In genomic region chr12:111038075-111038474, GRCh38 we compare ENCODE assay signal across 33 cellular contexts. TPM values are rescaled to one million over a fixed set of nuclear protein-coding genes. Genes with fewer than 3 reads are reported as not detected.
"Had no signal": no experiment of that assay in that cellular context is flagged by ENCODE, and none has a peak within 500 bp of the region (broad histone marks: within the 10 kb centered on the region; RNA-seq: fewer than 3 reads in every experiment).

No MANE protein-coding gene starts in this region.

- H3K4me1 ChIP-seq: adrenal gland, SJCRH30 had no signal

- H3K27ac Mint-ChIP-seq: activated CD4-positive, alpha-beta memory T cell treated with anti-CD3 and anti-CD28 coated beads for 36 hours; activated naive CD4-positive, alpha-beta T cell treated with anti-CD3 and anti-CD28 coated beads for 36 hours; activated naive CD4-positive, alpha-beta T cell treated with anti-CD3 and anti-CD28 coated beads, Interleukin-2, amount 50 U/mL, for 72 hours; activated T-helper 1 cell treated with anti-CD3 and anti-CD28 coated beads, Interleukin-12 subunit alpha, Interleukin-12 subunit beta, Interleukin-2, Interleukin-4 antibody, amounts not matched to agents 30 ng/mL and 10 ng/mL and 1 ng/mL, durations not matched to agents 14 hours and 24 hours and 36 hours; T-helper 1 cell treated with Interleukin-12 subunit alpha and Interleukin-12 subunit beta and Interleukin-4 antibody, amounts not matched to agents 30 μg/mL and 1 μg/mL, for 36 hours; T-helper 2 cell treated with Interferon-gamma antibody and Interleukin-4, amounts not matched to agents 5 μg/mL and 100 μg/mL, for 36 hours; WTC11 had no signal

- ATAC-seq: activated naive CD4-positive, alpha-beta T cell treated with anti-CD3 and anti-CD28 coated beads, Interleukin-2, amount 50 U/mL, for 72 hours; activated T-cell treated with anti-CD3 and anti-CD28 coated beads, Interleukin-2, amount 50 U/mL, for 4 hours; body of pancreas; WTC11 had no signal

- H3K36me3 ChIP-seq: adrenal gland, SJCRH30 had no signal

- DNase-seq: activated CD4-positive, alpha-beta memory T cell treated with anti-CD3 and anti-CD28 coated beads for 36 hours; activated CD4-positive, alpha-beta T cell treated with anti-CD3 and anti-CD28 coated beads for 4 hours; activated CD4-positive, alpha-beta T cell treated with anti-CD3 and anti-CD28 coated beads, Interleukin-2, amount 50 U/mL, for 1 hour; activated CD4-positive, CD25-positive, alpha-beta regulatory T cell treated with anti-CD3 and anti-CD28 coated beads, Interleukin-2, amount 50 U/mL, for 72 hours; activated CD8-positive, alpha-beta memory T cell treated with anti-CD3 and anti-CD28 coated beads, Interleukin-2, amount 50 U/mL, for 4 hours; activated gamma-delta T cell treated with Interleukin-2 at 50 U/mL for 16 hours; activated naive CD4-positive, alpha-beta T cell treated with anti-CD3 and anti-CD28 coated beads for 36 hours; activated T-cell treated with anti-CD3 and anti-CD28 coated beads for 4 hours; activated T-cell treated with anti-CD3 and anti-CD28 coated beads, Interleukin-2, amount 50 U/mL, for 4 hours; adrenal gland; body of pancreas; caudate nucleus; cerebellar nuclear complex; NCI-H1105 treated with DMSO at 0.1 percent for 48 hours; NCI-H1436; NCI-H1694; NCI-H1930; NCI-H2081 treated with DMSO at 0.1 percent for 48 hours; NCI-H226; NCI-H446 treated with DMSO at 0.1 percent for 48 hours; NCI-H524; NCI-H69; NK-92 treated with Interleukin-12 subunit alpha and Interleukin-12 subunit beta, amount 100 ng/mL, for 24 hours; SHP77; SJCRH30 had no signal

- H3K4me2 ChIP-seq: KMS-11 had no signal

- H3K36me3 Mint-ChIP-seq: activated CD4-positive, alpha-beta memory T cell treated with anti-CD3 and anti-CD28 coated beads for 36 hours; activated naive CD4-positive, alpha-beta T cell treated with anti-CD3 and anti-CD28 coated beads, Interleukin-2, amount 50 U/mL, for 72 hours; WTC11 had no signal

- H3K4me3 Mint-ChIP-seq: activated CD4-positive, alpha-beta memory T cell treated with anti-CD3 and anti-CD28 coated beads for 36 hours; activated naive CD4-positive, alpha-beta T cell treated with anti-CD3 and anti-CD28 coated beads for 36 hours; activated T-cell treated with anti-CD3 and anti-CD28 coated beads, Interleukin-2, amount 50 U/mL, for 4 hours; activated T-helper 1 cell treated with anti-CD3 and anti-CD28 coated beads, Interleukin-12 subunit alpha, Interleukin-12 subunit beta, Interleukin-2, Interleukin-4 antibody, amounts not matched to agents 30 ng/mL and 10 ng/mL and 1 ng/mL, durations not matched to agents 14 hours and 24 hours and 36 hours; T-helper 1 cell treated with Interleukin-12 subunit alpha and Interleukin-12 subunit beta and Interleukin-4 antibody, amounts not matched to agents 30 μg/mL and 1 μg/mL, for 36 hours; T-helper 2 cell treated with Interferon-gamma antibody and Interleukin-4, amounts not matched to agents 5 μg/mL and 100 μg/mL, for 36 hours had no signal

- H3K9me3 ChIP-seq: adrenal gland, body of pancreas, SJCRH30 had no signal

- H3K9ac ChIP-seq: KMS-11 had no signal

- H3K27ac ChIP-seq: adrenal gland, body of pancreas, KMS-11, SJCRH30 had no signal

- H3K9me3 Mint-ChIP-seq: activated CD4-positive, alpha-beta memory T cell treated with anti-CD3 and anti-CD28 coated beads for 36 hours; activated naive CD4-positive, alpha-beta T cell treated with anti-CD3 and anti-CD28 coated beads for 36 hours; activated naive CD4-positive, alpha-beta T cell treated with anti-CD3 and anti-CD28 coated beads, Interleukin-2, amount 50 U/mL, for 72 hours; activated T-cell treated with anti-CD3 and anti-CD28 coated beads, Interleukin-2, amount 50 U/mL, for 4 hours; activated T-helper 1 cell treated with anti-CD3 and anti-CD28 coated beads, Interleukin-12 subunit alpha, Interleukin-12 subunit beta, Interleukin-2, Interleukin-4 antibody, amounts not matched to agents 30 ng/mL and 10 ng/mL and 1 ng/mL, durations not matched to agents 14 hours and 24 hours and 36 hours; T-helper 1 cell treated with Interleukin-12 subunit alpha and Interleukin-12 subunit beta and Interleukin-4 antibody, amounts not matched to agents 30 μg/mL and 1 μg/mL, for 36 hours; T-helper 2 cell treated with Interferon-gamma antibody and Interleukin-4, amounts not matched to agents 5 μg/mL and 100 μg/mL, for 36 hours; WTC11 had no signal

- H3K4me3 ChIP-seq: adrenal gland, body of pancreas, SJCRH30, SK-N-MC had no signal

RNA-seq across cellular contexts. Expression of gene CUX2, which starts 4.1 kb away (rescaled TPM):
- total RNA-seq: activated T-cell treated with anti-CD3 and anti-CD28 coated beads, Interleukin-2, amount 50 U/mL, for 4 hours; activated T-helper 1 cell treated with anti-CD3 and anti-CD28 coated beads, Interleukin-12 subunit alpha, Interleukin-12 subunit beta, Interleukin-2, Interleukin-4 antibody, amounts not matched to agents 30 ng/mL and 10 ng/mL and 1 ng/mL, durations not matched to agents 14 hours and 24 hours and 36 hours; body of pancreas; LHCN-M2; SJCRH30 had no signal
